In the genomic region with DNA sequence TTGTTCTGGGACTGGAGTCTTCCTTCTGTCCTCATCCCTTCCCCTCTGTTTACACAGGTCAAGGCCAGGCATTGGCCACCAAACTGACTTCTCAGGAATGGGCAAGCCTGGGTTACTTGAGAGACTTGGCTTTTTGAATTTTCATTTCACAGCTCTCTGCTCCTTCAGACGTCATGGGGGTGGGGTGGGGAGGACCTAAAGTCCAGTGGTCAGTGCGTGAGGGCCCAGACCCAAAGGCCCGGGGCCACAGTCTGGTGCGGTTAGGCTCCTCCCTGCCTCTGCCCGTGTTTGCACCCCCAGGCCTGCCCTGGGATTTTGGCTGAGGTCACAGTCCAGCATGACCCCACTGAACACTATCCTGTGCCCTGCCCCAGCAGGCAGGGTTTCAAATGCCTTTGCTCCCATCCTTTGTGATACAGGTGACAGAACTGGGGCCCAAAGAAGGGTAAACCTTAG, we compare ENCODE assay signal across 1 cellular context.
TF ChIP-seq lines count a peak whose summit lies in the region.

No MANE protein-coding gene starts in this region.

TF ChIP-seq in HepG2, 621 proteins besides CTCF, POLR2A, EP300 and RAD21:
- TF ChIP-seq SCMH1 (CRISPR knock-in tag; IDR thresholded peaks at IDR 0.05; ENCODE audit: borderline replicate concordance) (no peak), ZFY (CRISPR knock-in tag; IDR thresholded peaks at IDR 0.05) (0 out of 2 replicates have a peak, but pooled peaks have one; percentile 2), ZMYM3 (CRISPR knock-in tag; IDR thresholded peaks at IDR 0.05) (peak; percentile 50; the same call in 1 of the 2 replicates), SOX13 (IDR thresholded peaks at IDR 0.05) (no peak), SOX13 (CRISPR knock-in tag; conservative IDR thresholded peaks at IDR 0.05 in 1 of 2, IDR thresholded peaks at IDR 0.05 in 1 of 2) (0 out of 4 replicates have a peak, but pooled peaks of 1 of the 2 experiments have one; percentile 16), NCOA5 (CRISPR knock-in tag; IDR thresholded peaks at IDR 0.05) (no peak), ZNF329 (CRISPR knock-in tag; IDR thresholded peaks at IDR 0.05; ENCODE audit: low read depth) (no peak), SATB2 (CRISPR knock-in tag; IDR thresholded peaks at IDR 0.05) (no peak), FOXA1 (IDR thresholded peaks at IDR 0.05) (no peak), FOXA1 (CRISPR knock-in tag; IDR thresholded peaks at IDR 0.05) (peak; percentile 29; the same call in 1 of the 2 replicates), SIX1 (CRISPR knock-in tag; IDR thresholded peaks at IDR 0.05; ENCODE audit: borderline replicate concordance) (no peak), DR1 (CRISPR knock-in tag; IDR thresholded peaks at IDR 0.05) (no peak), ZNF879 (CRISPR knock-in tag; IDR thresholded peaks at IDR 0.05) (no peak), NR2F1 (CRISPR knock-in tag; IDR thresholded peaks at IDR 0.05) (0 out of 4 replicates have a peak, but pooled peaks of 1 of the 2 experiments have one; percentile 19), NFIB (CRISPR knock-in tag; IDR thresholded peaks at IDR 0.05; ENCODE audit: borderline replicate concordance) (no peak), HNF4A (CRISPR knock-in tag; IDR thresholded peaks at IDR 0.05) (peak; percentile 18), NR2F6 (IDR thresholded peaks at IDR 0.05) (0 out of 2 replicates have a peak, but pooled peaks have one; percentile 26), NR2F6 (CRISPR knock-in tag; IDR thresholded peaks at IDR 0.05) (no peak)
